23 cellular contexts compared by ENCODE assay signal in genomic region chr3:87710028-87710427, GRCh38.
DNase-seq lines count a peak whose midpoint lies in the region; ATAC-seq, FAIRE-seq and TF ChIP-seq lines count a peak whose summit lies in the region.
"Had no signal": no experiment of that assay in that cellular context is flagged by ENCODE, and none has a peak within 500 bp of the region (broad histone marks: within the 10 kb centered on the region; RNA-seq: fewer than 3 reads in every experiment).

No MANE protein-coding gene starts in this region.

- no peak for TF ChIP-seq CTCF in GM12878 (IDR thresholded peaks at IDR 0.05 in 2 of 3, conservative IDR thresholded peaks at IDR 0.05 in 1 of 3; ENCODE audit: control insufficient read depth in 2 of 3, extremely low read depth in 1 of 3, insufficient read depth in 1 of 3, low read depth in 3 of 3, low read length in 3 of 3)

- CTCF ChIA-PET in GM12878 (lab: Yijun Ruan, JAX) = interaction anchor here (0.7 kb wide), 1 partner anchor 111 kb away, joined by 3 read pairs; no protein-coding TSS in a partner anchor

- no peak overlapping the region for H3K27ac ChIP-seq in GM12878 (ENCODE audit: control insufficient read depth, insufficient read depth)
- H3K27ac ChIP-seq: 22Rv1; A549; BLaER1 treated with 17β-estradiol and CSF1 and Interleukin-3, amounts not matched to agents 10 nM and 100 nM; C4-2B had no signal

- H3K36me3 ChIP-seq in GM12878 (ENCODE audit: control insufficient read depth in 2 of 2, insufficient read depth in 2 of 2, low read length in 1 of 2) = no peaks in the 10 kb centered on the region
- H3K36me3 ChIP-seq: BLaER1 treated with 17β-estradiol and CSF1 and Interleukin-3, amounts not matched to agents 10 nM and 100 nM had no signal

- RAD21 ChIA-PET in GM12878 (lab: Charles Lee; ENCODE audit: unreplicated experiment) = no interaction called here

- in situ Hi-C loops in GM12878 (cut with MboI) = no loop called here

- H4K20me1 ChIP-seq in GM12878 (ENCODE audit: control insufficient read depth, insufficient read depth) = no peaks in the 10 kb centered on the region
- H4K20me1 ChIP-seq: BLaER1 treated with 17β-estradiol and CSF1 and Interleukin-3, amounts not matched to agents 10 nM and 100 nM had no signal

- peak; percentile 32 for ATAC-seq in GM18867 (IDR thresholded peaks at IDR 0.05; ENCODE audit: unreplicated experiment)
- ATAC-seq in HG03175 (IDR thresholded peaks at IDR 0.05; ENCODE audit: unreplicated experiment) = peak; percentile 22
- ATAC-seq in GM12878 = peak; percentile 76
- ATAC-seq in GM21825 (IDR thresholded peaks at IDR 0.05; ENCODE audit: unreplicated experiment) = no peak
- ATAC-seq: A549 had no signal

- no peak overlapping the region for H3K4me2 ChIP-seq in GM12878 (ENCODE audit: control insufficient read depth, insufficient read depth)
- H3K4me2 ChIP-seq: A549; BLaER1 treated with 17β-estradiol and CSF1 and Interleukin-3, amounts not matched to agents 10 nM and 100 nM had no signal

- no peaks in the 10 kb centered on the region for H3K27me3 ChIP-seq in GM12878 (replicated peaks in 1 of 2; ENCODE audit: control insufficient read depth in 2 of 2, insufficient read depth in 2 of 2, low read length in 1 of 2)
- H3K27me3 ChIP-seq: BLaER1 treated with 17β-estradiol and CSF1 and Interleukin-3, amounts not matched to agents 10 nM and 100 nM had no signal

- SMC1A ChIA-PET in GM12878 (lab: Charles Lee; ENCODE audit: uncharacterized antibody, unreplicated experiment) = no interaction called here

- no peak for TF ChIP-seq POLR2A in GM12878 (IDR thresholded peaks at IDR 0.05; ENCODE audit: low read depth, low read length)

- H3K4me3 ChIP-seq in GM12878 = no peak overlapping the region
- H3K4me3 ChIP-seq: A549; BLaER1 treated with 17β-estradiol and CSF1 and Interleukin-3, amounts not matched to agents 10 nM and 100 nM had no signal

- no peak for FAIRE-seq in GM12878 (lab: Jason Lieb, UNC)
- FAIRE-seq: A549, GM12891, GM19239 had no signal

- H3K79me2 ChIP-seq in GM12878 (ENCODE audit: control insufficient read depth, insufficient read depth, low read length) = no peaks in the 10 kb centered on the region

- H3K4me1 ChIP-seq in GM12878 (ENCODE audit: control insufficient read depth, insufficient read depth, low read length) = no peaks in the 10 kb centered on the region
- H3K4me1 ChIP-seq: A549 had no signal

- POLR2A ChIA-PET in GM12878 (lab: Charles Lee) = no interaction called here

- TF ChIP-seq RAD21 in GM12878 (IDR thresholded peaks at IDR 0.05; ENCODE audit: insufficient read depth, low read depth, low read length) = no peak

- H3K9ac ChIP-seq in GM12878 (ENCODE audit: control insufficient read depth, insufficient read depth, low read length) = no peak overlapping the region
- H3K9ac ChIP-seq: BLaER1 treated with 17β-estradiol and CSF1 and Interleukin-3, amounts not matched to agents 10 nM and 100 nM had no signal

- no peak overlapping the region for H2AFZ ChIP-seq in GM12878 (ENCODE audit: control insufficient read depth, low read depth, low read length)

- no TSS peak for BruUV-seq in GM12878 (replicated peaks; lab: Mats Ljungman, UMichigan)

- no peaks in the 10 kb centered on the region; the same call in 2 of the 3 replicates for H3K9me3 ChIP-seq in GM12878 (replicated peaks; ENCODE audit: control insufficient read depth, insufficient read depth, low read length)
- H3K9me3 ChIP-seq: A549 had no signal

- TF ChIP-seq EP300 in GM12878 (IDR thresholded peaks at IDR 0.05; ENCODE audit: borderline replicate concordance in 1 of 2, control insufficient read depth in 1 of 2, low read depth in 2 of 2, low read length in 2 of 2) = no peak

- DNase-seq in GM12878 (ENCODE audit: low read depth, low spot score) (no peak), kidney tubule cell (ENCODE audit: low spot score) (no peak), foreskin melanocyte (no peak)
- DNase-seq: AML-193; CD4-positive, alpha-beta memory T cell; CD8-positive, alpha-beta memory T cell; COR-L47; DMS 273 treated with DMSO at 0.1 percent for 48 hours; DMS153; DMS53; DMS79; DND-41; EL; GDM1 had no signal

- intact Hi-C loops in GM12878 (cut with micrococcal nuclease; ENCODE audit: unreplicated experiment) = no loop called here

TF ChIP-seq in GM12878, 131 proteins besides CTCF, POLR2A, EP300 and RAD21:
- TF ChIP-seq WRNIP1 (IDR thresholded peaks at IDR 0.05; ENCODE audit: borderline replicate concordance, low read depth, low read length) = no peak
- no peak for TF ChIP-seq BMI1 (IDR thresholded peaks at IDR 0.05; ENCODE audit: borderline replicate concordance)
- TF ChIP-seq, protein P1, sequence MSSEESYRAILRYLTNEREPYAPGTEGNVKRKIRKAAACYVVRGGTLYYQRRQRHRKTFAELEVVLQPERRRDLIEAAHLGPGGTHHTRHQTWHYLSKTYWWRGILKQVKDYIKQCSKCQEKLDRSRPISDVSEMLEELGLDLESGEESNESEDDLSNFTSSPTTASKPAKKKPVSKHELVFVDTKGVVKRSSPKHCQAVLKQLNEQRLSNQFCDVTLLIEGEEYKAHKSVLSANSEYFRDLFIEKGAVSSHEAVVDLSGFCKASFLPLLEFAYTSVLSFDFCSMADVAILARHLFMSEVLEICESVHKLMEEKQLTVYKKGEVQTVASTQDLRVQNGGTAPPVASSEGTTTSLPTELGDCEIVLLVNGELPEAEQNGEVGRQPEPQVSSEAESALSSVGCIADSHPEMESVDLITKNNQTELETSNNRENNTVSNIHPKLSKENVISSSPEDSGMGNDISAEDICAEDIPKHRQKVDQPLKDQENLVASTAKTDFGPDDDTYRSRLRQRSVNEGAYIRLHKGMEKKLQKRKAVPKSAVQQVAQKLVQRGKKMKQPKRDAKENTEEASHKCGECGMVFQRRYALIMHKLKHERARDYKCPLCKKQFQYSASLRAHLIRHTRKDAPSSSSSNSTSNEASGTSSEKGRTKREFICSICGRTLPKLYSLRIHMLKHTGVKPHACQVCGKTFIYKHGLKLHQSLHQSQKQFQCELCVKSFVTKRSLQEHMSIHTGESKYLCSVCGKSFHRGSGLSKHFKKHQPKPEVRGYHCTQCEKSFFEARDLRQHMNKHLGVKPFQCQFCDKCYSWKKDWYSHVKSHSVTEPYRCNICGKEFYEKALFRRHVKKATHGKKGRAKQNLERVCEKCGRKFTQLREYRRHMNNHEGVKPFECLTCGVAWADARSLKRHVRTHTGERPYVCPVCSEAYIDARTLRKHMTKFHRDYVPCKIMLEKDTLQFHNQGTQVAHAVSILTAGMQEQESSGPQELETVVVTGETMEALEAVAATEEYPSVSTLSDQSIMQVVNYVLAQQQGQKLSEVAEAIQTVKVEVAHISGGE (CRISPR knock-in tag; IDR thresholded peaks at IDR 0.05) = no peak
- peak; percentile 53 for TF ChIP-seq MEF2B (IDR thresholded peaks at IDR 0.05; ENCODE audit: partially characterized antibody, poor library complexity, severe bottlenecking)
